In genomic region chr3:197137741-197138140, GRCh38 we compare ENCODE assay signal across 18 cellular contexts.
DNase-seq lines count a peak whose midpoint lies in the region; ATAC-seq, FAIRE-seq and TF ChIP-seq lines count a peak whose summit lies in the region.
"Had no signal": no experiment of that assay in that cellular context is flagged by ENCODE, and none has a peak within 500 bp of the region (broad histone marks: within the 10 kb centered on the region; RNA-seq: fewer than 3 reads in every experiment).

No MANE protein-coding gene starts in this region.

- FAIRE-seq in G401.6 (lab: Jason Lieb, UNC), result peak; percentile 19
- FAIRE-seq: H1 had no signal

- no peak for TF ChIP-seq POLR2A in adrenal gland (IDR thresholded peaks at IDR 0.05)

- peaks cover 0 to 5% of the 10 kb centered on the region in 2 donors for H3K36me3 ChIP-seq in adrenal gland (replicated peaks in 1 of 2)
- no peaks in the 10 kb centered on the region for H3K36me3 ChIP-seq in neutrophil

- TF ChIP-seq CTCF in adrenal gland (IDR thresholded peaks at IDR 0.05) (no peak), neutrophil (IDR thresholded peaks at IDR 0.05) (no peak)

- no peaks in the 10 kb centered on the region for H3K4me1 ChIP-seq in adrenal gland (replicated peaks in 1 of 2)
- peaks cover 23 to 24% of the 10 kb centered on the region in 2 experiments for H3K4me1 ChIP-seq in neutrophil (ENCODE audit: control insufficient read depth in 1 of 2, insufficient read depth in 1 of 2, low read depth in 1 of 2, low read length in 1 of 2)

- H3K27ac ChIP-seq in adrenal gland (no peak overlapping the region), neutrophil (peak overlapping the region; percentile 89)
- H3K27ac ChIP-seq: PC-9, SK-N-MC had no signal

- H3K27me3 ChIP-seq in adrenal gland, result no peaks in the 10 kb centered on the region
- no peaks in the 10 kb centered on the region for H3K27me3 ChIP-seq in neutrophil
- H3K27me3 ChIP-seq: BE2C had no signal

- intact Hi-C loops in adrenal gland (cut with DNase I) (no loop called here), left cardiac atrium (cut with DNase I) (no loop called here)

- DNase-seq in adrenal gland, result peak in 6 of 7 donors; percentile 12 to 32 (median 29)
- DNase-seq in left cardiac atrium, result peak; percentile 38
- DNase-seq in activated naive CD4-positive, alpha-beta T cell treated with anti-CD3 and anti-CD28 coated beads, Interleukin-2, amount 50 U/mL, for 16 hours, result no peak
- no peak for DNase-seq in NOMO-1 treated with dmso at 0.1 percent for 144 hours (lab: John Stamatoyannopoulos, UW; ENCODE audit: unreplicated experiment)
- DNase-seq: BE2C; CD8-positive, alpha-beta memory T cell; HFFc6; Kasumi-1; NCI-H1436; NCI-H2029 treated with DMSO at 0.1 percent for 48 hours; NCI-H524 treated with DMSO at 0.1 percent for 48 hours; NK-92 treated with Interleukin-12 subunit alpha and Interleukin-12 subunit beta, amount 100 ng/mL, for 24 hours had no signal

- ATAC-seq in left cardiac atrium, result no peak
- no peak for ATAC-seq in HG02678 (IDR thresholded peaks at IDR 0.05; ENCODE audit: unreplicated experiment)

- H3K4me3 ChIP-seq in adrenal gland, result no peak overlapping the region
- peak overlapping the region; percentile 42 to 49 for H3K4me3 ChIP-seq in neutrophil (ENCODE audit: low read depth in 1 of 2, low read length in 1 of 2)
- H3K4me3 ChIP-seq: PC-9, SK-N-MC had no signal

- WGBS in adrenal gland, 4 donors, result 84 to 90% (median 88%) methylated on average over 5 of the region's 5 CpGs

- H3K9me3 ChIP-seq in adrenal gland (replicated peaks in 1 of 3), result no peaks in the 10 kb centered on the region
- no peaks in the 10 kb centered on the region for H3K9me3 ChIP-seq in neutrophil

Comparison
In these comparisons a context has a peak if more than half of its experiments do, and no peak if none do; other contexts are left out.
1. DNase-seq: peak in adrenal gland (6 of 7) and left cardiac atrium (single experiment); none in activated naive CD4-positive, alpha-beta T cell treated with anti-CD3 and anti-CD28 coated beads, Interleukin-2, amount 50 U/mL, for 16 hours (single experiment) and NOMO-1 treated with dmso at 0.1 percent for 144 hours (single experiment).
2. H3K4me3 ChIP-seq: peak in neutrophil (2 of 2); none in adrenal gland (0 of 4).